ENCODE assay signal across 8 cellular contexts in the genomic region with DNA sequence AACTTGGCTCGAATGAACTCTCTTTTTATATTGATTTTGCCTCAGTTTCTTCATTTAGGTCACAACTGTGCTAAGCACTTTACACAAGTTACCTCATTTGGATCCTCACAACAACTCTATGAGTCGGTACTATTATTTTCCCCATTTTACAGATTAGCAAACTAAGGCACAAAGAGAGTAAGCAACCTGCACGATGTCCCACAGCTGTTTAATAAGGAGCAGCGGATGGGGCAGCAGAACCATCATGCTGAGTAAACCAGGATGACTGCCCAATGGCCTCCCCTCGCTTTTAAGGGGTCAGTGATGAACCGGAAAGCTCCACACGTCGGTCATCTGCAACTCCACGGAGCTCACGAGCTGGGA. TPM values are rescaled to one million over a fixed set of nuclear protein-coding genes. Genes with fewer than 3 reads are reported as not detected.
A peak's percentile ranks its signal among the peaks of the same experiment; 100 is the strongest.
DNase-seq lines count a peak whose midpoint lies in the region; ATAC-seq and TF ChIP-seq lines count a peak whose summit lies in the region.

No MANE protein-coding gene starts in this region.

- peaks cover 50% of the 10 kb centered on the region for H3K4me1 ChIP-seq in BLaER1

- H4K20me1 ChIP-seq in BLaER1: peaks cover 7% of the 10 kb centered on the region; the same call in 1 of the 2 replicates

- H3K27me3 ChIP-seq in BLaER1 (no peaks in the 10 kb centered on the region), HL-60 (ENCODE audit: insufficient read depth, poor library complexity, severe bottlenecking) (peaks cover 20% of the 10 kb centered on the region)

- peak overlapping the region; percentile 86 for H3K4me3 ChIP-seq in BLaER1
- peak overlapping the region; percentile 52 for H3K4me3 ChIP-seq in HL-60 (replicated peaks; ENCODE audit: insufficient read depth, low read length)
- peak overlapping the region; percentile 90 for H3K4me3 ChIP-seq in coronary artery

- H3K9ac ChIP-seq in BLaER1: peak overlapping the region; percentile 83

- DNase-seq in HL-60 (ENCODE audit: low read depth in 1 of 2, low spot score in 1 of 2): no peak
- no peak for DNase-seq in coronary artery (ENCODE audit: low spot score)
- no peak for DNase-seq in naive thymus-derived CD8-positive, alpha-beta T cell
- no peak for DNase-seq in COR-L47 (lab: John Stamatoyannopoulos, UW)
- DNase-seq in epidermal melanocyte (ENCODE audit: insufficient read length, low spot score): no peak

- POLR2A ChIA-PET in naive thymus-derived CD8-positive, alpha-beta T cell (lab: Charles Lee): no interaction called here

- no peaks in the 10 kb centered on the region for H3K36me3 ChIP-seq in BLaER1

- peaks cover 0 to 15% (median 4%) of the 10 kb centered on the region in 4 donors for H3K4me1 Mint-ChIP-seq in naive thymus-derived CD8-positive, alpha-beta T cell

- H3K36me3 Mint-ChIP-seq in naive thymus-derived CD8-positive, alpha-beta T cell: no peaks in the 10 kb centered on the region

- peaks cover 10 to 36% (median 19%) of the 10 kb centered on the region in 5 donors for H3K27me3 Mint-ChIP-seq in naive thymus-derived CD8-positive, alpha-beta T cell

- peak overlapping the region; percentile 92 for H3K4me2 ChIP-seq in BLaER1

- H3K27ac ChIP-seq in BLaER1: peak overlapping the region; percentile 76
- no peak overlapping the region for H3K27ac ChIP-seq in HL-60 (replicated peaks)
- peak overlapping the region; percentile 80 to 85 for H3K27ac ChIP-seq in coronary artery

- no peak for TF ChIP-seq CTCF in HL-60 (IDR thresholded peaks at IDR 0.05; ENCODE audit: insufficient read depth, low read length)
- TF ChIP-seq CTCF in coronary artery (IDR thresholded peaks at IDR 0.05): no peak

- ATAC-seq in naive thymus-derived CD8-positive, alpha-beta T cell: no peak
- no peak for ATAC-seq in HG02885 (IDR thresholded peaks at IDR 0.05; ENCODE audit: poor library complexity, unreplicated experiment)
- no peak for ATAC-seq in GM21825 (IDR thresholded peaks at IDR 0.05; ENCODE audit: unreplicated experiment)

- H3K9me3 Mint-ChIP-seq in naive thymus-derived CD8-positive, alpha-beta T cell: peaks cover 0 to 3% (median 0%) of the 10 kb centered on the region in 9 donors

- H3K9me3 ChIP-seq in BLaER1: no peaks in the 10 kb centered on the region

- peak overlapping the region in 9 of 10 donors; percentile 1 to 51 (median 26) for H3K4me3 Mint-ChIP-seq in naive thymus-derived CD8-positive, alpha-beta T cell

- no peak overlapping the region for H3K27ac Mint-ChIP-seq in naive thymus-derived CD8-positive, alpha-beta T cell

RNA-seq across cellular contexts. Expression of gene PRELID2, which starts 0.6 kb away (rescaled TPM):
- not detected for total RNA-seq in naive thymus-derived CD8-positive, alpha-beta T cell
- under 1 TPM in 1 of 3 donors, not detected in 2; 0.38 TPM for polyA plus RNA-seq in naive thymus-derived CD8-positive, alpha-beta T cell

RNA-seq across cellular contexts. Expression of gene GRXCR2, which starts 38.3 kb away (rescaled TPM):
- total RNA-seq in naive thymus-derived CD8-positive, alpha-beta T cell: not detected
- polyA plus RNA-seq in naive thymus-derived CD8-positive, alpha-beta T cell: not detected
